Comparison of ENCODE assay signal across 38 cellular contexts in genomic region chr14:96464136-96464535, GRCh38.
"Had no signal": no experiment of that assay in that cellular context is flagged by ENCODE, and none has a peak within 500 bp of the region (broad histone marks: within the 10 kb centered on the region; RNA-seq: fewer than 3 reads in every experiment).

No MANE protein-coding gene starts in this region.

- H3K27me3 ChIP-seq: adrenal gland, body of pancreas, brain microvascular endothelial cell, breast epithelium had no signal

- H3K4me3 Mint-ChIP-seq: activated CD4-positive, alpha-beta memory T cell treated with anti-CD3 and anti-CD28 coated beads, Interleukin-2, amount 10 ng/mL, durations not matched to agents 7 days and 5 days; activated CD4-positive, alpha-beta T cell treated with anti-CD3 and anti-CD28 coated beads for 36 hours; activated CD4-positive, alpha-beta T cell treated with anti-CD3 and anti-CD28 coated beads, Interleukin-2, amount 10 ng/mL, durations not matched to agents 7 days and 5 days; activated CD8-positive, alpha-beta memory T cell treated with anti-CD3 and anti-CD28 coated beads, Interleukin-2, amount 10 ng/mL, durations not matched to agents 7 days and 5 days; activated CD8-positive, alpha-beta T cell treated with anti-CD3 and anti-CD28 coated beads, Interleukin-2, amount 10 ng/mL, durations not matched to agents 7 days and 5 days; activated naive CD4-positive, alpha-beta T cell treated with anti-CD3 and anti-CD28 coated beads for 36 hours; activated naive CD8-positive, alpha-beta T cell treated with anti-CD3 and anti-CD28 coated beads for 36 hours; activated T-cell treated with anti-CD3 and anti-CD28 coated beads, Interleukin-2, amount 50 U/mL, for 24 hours; activated T-helper 1 cell treated with anti-CD3 and anti-CD28 coated beads, Interleukin-12 subunit alpha, Interleukin-12 subunit beta, Interleukin-2, Interleukin-4 antibody, amounts not matched to agents 30 ng/mL and 10 ng/mL and 1 ng/mL, durations not matched to agents 14 hours and 24 hours and 36 hours; activated T-helper 17 cell treated with anti-CD3 and anti-CD28 coated beads, Interleukin-2, amount 50 U/mL, for 72 hours; T-helper 1 cell treated with Interleukin-12 subunit alpha and Interleukin-12 subunit beta and Interleukin-4 antibody, amounts not matched to agents 30 μg/mL and 1 μg/mL, for 36 hours; T-helper 2 cell treated with Interferon-gamma antibody and Interleukin-4, amounts not matched to agents 5 μg/mL and 100 μg/mL, for 36 hours had no signal

- H3K4me1 Mint-ChIP-seq: activated T-helper 17 cell treated with anti-CD3 and anti-CD28 coated beads, Interleukin-2, amount 50 U/mL, for 72 hours had no signal

- H3K9me3 ChIP-seq: adrenal gland, body of pancreas, breast epithelium had no signal

- H3K9me3 Mint-ChIP-seq: activated CD4-positive, alpha-beta memory T cell treated with anti-CD3 and anti-CD28 coated beads, Interleukin-2, amount 10 ng/mL, durations not matched to agents 7 days and 5 days; activated CD4-positive, alpha-beta T cell treated with anti-CD3 and anti-CD28 coated beads, Interleukin-2, amount 10 ng/mL, durations not matched to agents 7 days and 5 days; activated naive CD4-positive, alpha-beta T cell treated with anti-CD3 and anti-CD28 coated beads for 36 hours; activated naive CD4-positive, alpha-beta T cell treated with anti-CD3 and anti-CD28 coated beads, Interleukin-2, amount 50 U/mL, for 72 hours; activated naive CD8-positive, alpha-beta T cell treated with anti-CD3 and anti-CD28 coated beads for 36 hours; activated T-cell treated with anti-CD3 and anti-CD28 coated beads, Interleukin-2, amount 50 U/mL, for 24 hours; activated T-helper 1 cell treated with anti-CD3 and anti-CD28 coated beads, Interleukin-12 subunit alpha, Interleukin-12 subunit beta, Interleukin-2, Interleukin-4 antibody, amounts not matched to agents 30 ng/mL and 10 ng/mL and 1 ng/mL, durations not matched to agents 14 hours and 24 hours and 36 hours; activated T-helper 17 cell treated with anti-CD3 and anti-CD28 coated beads, Interleukin-2, amount 50 U/mL, for 72 hours; T-helper 1 cell treated with Interleukin-12 subunit alpha and Interleukin-12 subunit beta and Interleukin-4 antibody, amounts not matched to agents 30 μg/mL and 1 μg/mL, for 36 hours; T-helper 2 cell treated with Interferon-gamma antibody and Interleukin-4, amounts not matched to agents 5 μg/mL and 100 μg/mL, for 36 hours had no signal

- H3K36me3 Mint-ChIP-seq: activated CD8-positive, alpha-beta memory T cell treated with anti-CD3 and anti-CD28 coated beads, Interleukin-2, amount 10 ng/mL, durations not matched to agents 7 days and 5 days; activated naive CD4-positive, alpha-beta T cell treated with anti-CD3 and anti-CD28 coated beads, Interleukin-2, amount 50 U/mL, for 72 hours; activated naive CD8-positive, alpha-beta T cell treated with anti-CD3 and anti-CD28 coated beads for 36 hours had no signal

- H3K36me3 ChIP-seq: adrenal gland, brain microvascular endothelial cell, breast epithelium had no signal

- FAIRE-seq: astrocyte, TTC549 had no signal

- DNase-seq: activated CD4-positive, alpha-beta memory T cell treated with anti-CD3 and anti-CD28 coated beads, Interleukin-2, amount 10 ng/mL, durations not matched to agents 7 days and 5 days; activated CD4-positive, alpha-beta T cell treated with anti-CD3 and anti-CD28 coated beads for 1 hour; activated CD4-positive, alpha-beta T cell treated with anti-CD3 and anti-CD28 coated beads for 36 hours; activated CD4-positive, alpha-beta T cell treated with anti-CD3 and anti-CD28 coated beads for 48 hours; activated CD4-positive, alpha-beta T cell treated with anti-CD3 and anti-CD28 coated beads, Interleukin-2, amount 10 ng/mL, durations not matched to agents 7 days and 5 days; activated CD4-positive, alpha-beta T cell treated with anti-CD3 and anti-CD28 coated beads, Interleukin-2, amount 50 U/mL, for 48 hours; activated CD4-positive, CD25-positive, alpha-beta regulatory T cell; activated CD8-positive, alpha-beta memory T cell treated with anti-CD3 and anti-CD28 coated beads for 24 hours; activated CD8-positive, alpha-beta memory T cell treated with anti-CD3 and anti-CD28 coated beads, Interleukin-2, amount 10 ng/mL, durations not matched to agents 7 days and 5 days; activated CD8-positive, alpha-beta memory T cell treated with anti-CD3 and anti-CD28 coated beads, Interleukin-2, amount 50 U/mL, for 48 hours; activated CD8-positive, alpha-beta T cell treated with anti-CD3 and anti-CD28 coated beads, Interleukin-2, amount 10 ng/mL, durations not matched to agents 7 days and 5 days; activated effector memory CD4-positive, alpha-beta T cell treated with anti-CD3 and anti-CD28 coated beads, Interleukin-2, amount 50 U/mL, for 16 hours; activated gamma-delta T cell treated with Interleukin-2 at 50 U/mL for 16 hours; activated naive CD4-positive, alpha-beta T cell; activated naive CD4-positive, alpha-beta T cell treated with anti-CD3 and anti-CD28 coated beads for 36 hours; activated naive CD4-positive, alpha-beta T cell treated with anti-CD3 and anti-CD28 coated beads, Interleukin-2, amount 50 U/mL, for 16 hours; activated naive CD8-positive, alpha-beta T cell treated with anti-CD3 and anti-CD28 coated beads for 36 hours; activated T-cell treated with anti-CD3 and anti-CD28 coated beads, Interleukin-2, amount 50 U/mL, for 24 hours; activated T-cell treated with anti-CD3 and anti-CD28 coated beads, Interleukin-2, amount 50 U/mL, for 48 hours; adrenal gland; amniotic stem cell; aorta; body of pancreas; brain microvascular endothelial cell; central memory CD4-positive, alpha-beta T cell; T-helper 1 cell; T-helper 2 cell; T-helper 9 cell had no signal

- H3K27ac Mint-ChIP-seq: activated CD4-positive, alpha-beta memory T cell treated with anti-CD3 and anti-CD28 coated beads, Interleukin-2, amount 10 ng/mL, durations not matched to agents 7 days and 5 days; activated CD4-positive, alpha-beta T cell treated with anti-CD3 and anti-CD28 coated beads for 36 hours; activated CD4-positive, alpha-beta T cell treated with anti-CD3 and anti-CD28 coated beads, Interleukin-2, amount 10 ng/mL, durations not matched to agents 7 days and 5 days; activated CD8-positive, alpha-beta memory T cell treated with anti-CD3 and anti-CD28 coated beads, Interleukin-2, amount 10 ng/mL, durations not matched to agents 7 days and 5 days; activated CD8-positive, alpha-beta T cell treated with anti-CD3 and anti-CD28 coated beads, Interleukin-2, amount 10 ng/mL, durations not matched to agents 7 days and 5 days; activated naive CD4-positive, alpha-beta T cell treated with anti-CD3 and anti-CD28 coated beads for 36 hours; activated naive CD4-positive, alpha-beta T cell treated with anti-CD3 and anti-CD28 coated beads, Interleukin-2, amount 50 U/mL, for 72 hours; activated naive CD8-positive, alpha-beta T cell treated with anti-CD3 and anti-CD28 coated beads for 36 hours; activated T-cell treated with anti-CD3 and anti-CD28 coated beads, Interleukin-2, amount 50 U/mL, for 24 hours; activated T-helper 1 cell treated with anti-CD3 and anti-CD28 coated beads, Interleukin-12 subunit alpha, Interleukin-12 subunit beta, Interleukin-2, Interleukin-4 antibody, amounts not matched to agents 30 ng/mL and 10 ng/mL and 1 ng/mL, durations not matched to agents 14 hours and 24 hours and 36 hours; activated T-helper 17 cell treated with anti-CD3 and anti-CD28 coated beads, Interleukin-2, amount 50 U/mL, for 72 hours; T-helper 1 cell treated with Interleukin-12 subunit alpha and Interleukin-12 subunit beta and Interleukin-4 antibody, amounts not matched to agents 30 μg/mL and 1 μg/mL, for 36 hours; T-helper 2 cell treated with Interferon-gamma antibody and Interleukin-4, amounts not matched to agents 5 μg/mL and 100 μg/mL, for 36 hours had no signal

- H3K27me3 Mint-ChIP-seq: activated CD4-positive, alpha-beta T cell treated with anti-CD3 and anti-CD28 coated beads for 36 hours; activated CD4-positive, alpha-beta T cell treated with anti-CD3 and anti-CD28 coated beads, Interleukin-2, amount 10 ng/mL, durations not matched to agents 7 days and 5 days; activated CD8-positive, alpha-beta memory T cell treated with anti-CD3 and anti-CD28 coated beads, Interleukin-2, amount 10 ng/mL, durations not matched to agents 7 days and 5 days; activated naive CD8-positive, alpha-beta T cell treated with anti-CD3 and anti-CD28 coated beads for 36 hours; activated T-cell treated with anti-CD3 and anti-CD28 coated beads, Interleukin-2, amount 50 U/mL, for 24 hours; activated T-helper 17 cell treated with anti-CD3 and anti-CD28 coated beads, Interleukin-2, amount 50 U/mL, for 72 hours had no signal

- H3K4me3 ChIP-seq: adrenal gland, body of pancreas, breast epithelium had no signal

- ATAC-seq: activated CD4-positive, alpha-beta T cell treated with anti-CD3 and anti-CD28 coated beads for 36 hours; activated CD4-positive, CD25-positive, alpha-beta regulatory T cell treated with anti-CD3 and anti-CD28 coated beads, Interleukin-2, amount 50 U/mL, for 24 hours; activated CD8-positive, alpha-beta memory T cell treated with anti-CD3 and anti-CD28 coated beads, Interleukin-2, amount 10 ng/mL, durations not matched to agents 7 days and 5 days; activated CD8-positive, alpha-beta T cell treated with anti-CD3 and anti-CD28 coated beads, Interleukin-2, amount 10 ng/mL, durations not matched to agents 7 days and 5 days; activated naive CD4-positive, alpha-beta T cell treated with anti-CD3 and anti-CD28 coated beads, Interleukin-2, amount 50 U/mL, for 72 hours; activated T-helper 17 cell treated with anti-CD3 and anti-CD28 coated beads, Interleukin-2, amount 50 U/mL, for 72 hours; body of pancreas had no signal

- H3K4me1 ChIP-seq: adrenal gland, breast epithelium had no signal

- H3K27ac ChIP-seq: adrenal gland, body of pancreas, brain microvascular endothelial cell, breast epithelium, VCaP had no signal
